1 cellular context compared by ENCODE assay signal in the genomic region with DNA sequence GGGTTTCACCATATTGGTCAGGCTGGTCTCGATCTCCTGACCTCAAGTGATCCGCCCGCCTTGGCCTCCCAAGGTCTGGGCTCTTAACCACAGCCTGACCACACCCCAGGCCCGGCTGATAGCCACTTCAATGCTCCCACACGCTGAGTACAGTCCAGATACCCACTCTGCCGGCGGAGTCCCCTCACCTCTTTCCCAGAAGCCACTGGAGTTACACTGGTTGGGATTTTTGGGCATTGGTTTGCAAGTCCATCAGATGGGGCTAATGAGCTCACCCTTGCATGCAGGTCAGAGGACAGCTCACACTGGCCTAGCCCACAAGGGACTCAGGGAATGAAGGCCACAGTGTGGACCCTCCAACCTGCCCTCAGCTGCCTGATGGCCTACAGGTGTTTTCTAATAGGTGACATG.
TF ChIP-seq lines count a peak whose summit lies in the region.

No MANE protein-coding gene starts in this region.

TF ChIP-seq in HCT116, 20 proteins besides CTCF, POLR2A, EP300 and RAD21 (continued from another document):
- TF ChIP-seq, protein P1, sequence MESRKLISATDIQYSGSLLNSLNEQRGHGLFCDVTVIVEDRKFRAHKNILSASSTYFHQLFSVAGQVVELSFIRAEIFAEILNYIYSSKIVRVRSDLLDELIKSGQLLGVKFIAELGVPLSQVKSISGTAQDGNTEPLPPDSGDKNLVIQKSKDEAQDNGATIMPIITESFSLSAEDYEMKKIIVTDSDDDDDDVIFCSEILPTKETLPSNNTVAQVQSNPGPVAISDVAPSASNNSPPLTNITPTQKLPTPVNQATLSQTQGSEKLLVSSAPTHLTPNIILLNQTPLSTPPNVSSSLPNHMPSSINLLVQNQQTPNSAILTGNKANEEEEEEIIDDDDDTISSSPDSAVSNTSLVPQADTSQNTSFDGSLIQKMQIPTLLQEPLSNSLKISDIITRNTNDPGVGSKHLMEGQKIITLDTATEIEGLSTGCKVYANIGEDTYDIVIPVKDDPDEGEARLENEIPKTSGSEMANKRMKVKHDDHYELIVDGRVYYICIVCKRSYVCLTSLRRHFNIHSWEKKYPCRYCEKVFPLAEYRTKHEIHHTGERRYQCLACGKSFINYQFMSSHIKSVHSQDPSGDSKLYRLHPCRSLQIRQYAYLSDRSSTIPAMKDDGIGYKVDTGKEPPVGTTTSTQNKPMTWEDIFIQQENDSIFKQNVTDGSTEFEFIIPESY (IDR thresholded peaks at IDR 0.05; ENCODE audit: extremely low read depth, insufficient replicate concordance, low read length): no peak
- TF ChIP-seq SIN3A (IDR thresholded peaks at IDR 0.05; ENCODE audit: low read depth) (no peak), JUND (IDR thresholded peaks at IDR 0.05) (no peak)
- TF ChIP-seq, protein P2, sequence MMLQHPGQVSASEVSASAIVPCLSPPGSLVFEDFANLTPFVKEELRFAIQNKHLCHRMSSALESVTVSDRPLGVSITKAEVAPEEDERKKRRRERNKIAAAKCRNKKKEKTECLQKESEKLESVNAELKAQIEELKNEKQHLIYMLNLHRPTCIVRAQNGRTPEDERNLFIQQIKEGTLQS (IDR thresholded peaks at IDR 0.05): no peak
- TF ChIP-seq, protein P3, sequence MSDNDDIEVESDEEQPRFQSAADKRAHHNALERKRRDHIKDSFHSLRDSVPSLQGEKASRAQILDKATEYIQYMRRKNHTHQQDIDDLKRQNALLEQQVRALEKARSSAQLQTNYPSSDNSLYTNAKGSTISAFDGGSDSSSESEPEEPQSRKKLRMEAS (IDR thresholded peaks at IDR 0.05): no peak
